In genomic region chr5:141223112-141223783, GRCh38 we compare ENCODE assay signal across 8 cellular contexts. TPM values are rescaled to one million over a fixed set of nuclear protein-coding genes. Genes with fewer than 3 reads are reported as not detected.
A peak's percentile ranks its signal among the peaks of the same experiment; 100 is the strongest.
DNase-seq lines count a peak whose midpoint lies in the region; ATAC-seq, FAIRE-seq and TF ChIP-seq lines count a peak whose summit lies in the region.

Gene PCDHB14, plus strand, starts transcription at chr5:141223343. Its CDS starts 163 bp downstream, at chr5:141223506.

- TSS peak; percentile 72 for BruUV-seq in MCF 10A (replicated peaks; lab: Mats Ljungman, UMichigan)

- POLR2A ChIA-PET in MCF 10A (lab: Yijun Ruan, JAX): interaction anchor here (0.5 to 3.5 kb wide), 19 partner anchors 11 to 558 kb away, joined by 3 to 91 read pairs (median 6); partner anchors contain the start of genes DIAPH1, PCDHB10, PCDHGB5 and TAF7

- H3K4me1 Mint-ChIP-seq in activated T-cell treated with anti-CD3 and anti-CD28 coated beads, Interleukin-2, amount 50 U/mL, for 24 hours (ENCODE audit: low read depth): peaks cover 6% of the 10 kb centered on the region
- H3K4me1 Mint-ChIP-seq in MCF 10A (ENCODE audit: insufficient read depth, unreplicated experiment): no peaks in the 10 kb centered on the region

- H3K36me3 ChIP-seq in mucosa of rectum (ENCODE audit: control insufficient read depth in 2 of 2, insufficient read depth in 2 of 2, low read length in 2 of 2) (no peaks in the 10 kb centered on the region), small intestine (ENCODE audit: control insufficient read depth in 2 of 2, insufficient read depth in 2 of 2, low read length in 2 of 2) (no peaks in the 10 kb centered on the region)

- ATAC-seq in HG03439 (IDR thresholded peaks at IDR 0.05; ENCODE audit: unreplicated experiment) (no peak), HG03095 (IDR thresholded peaks at IDR 0.05; ENCODE audit: unreplicated experiment) (no peak)

- peak within 1 kb of the TSS; percentile 11 for H3K4me3 Mint-ChIP-seq in activated T-cell treated with anti-CD3 and anti-CD28 coated beads, Interleukin-2, amount 50 U/mL, for 24 hours
- H3K4me3 Mint-ChIP-seq in MCF 10A (ENCODE audit: unreplicated experiment): peak within 1 kb of the TSS; percentile 84

- peak within 1 kb of the TSS; percentile 37 to 39 for H3K4me3 ChIP-seq in mucosa of rectum (ENCODE audit: low read length in 2 of 2)
- H3K4me3 ChIP-seq in small intestine (ENCODE audit: low read depth in 1 of 2, low read length in 2 of 2): no peak within 1 kb of the TSS

- TF ChIP-seq CTCF in MCF 10A (IDR thresholded peaks at IDR 0.05; ENCODE audit: unreplicated experiment): peak; percentile 69

- no peak for FAIRE-seq in small intestine (lab: Jason Lieb, UNC)

- peaks cover 11% of the 10 kb centered on the region for H3K36me3 Mint-ChIP-seq in activated T-cell treated with anti-CD3 and anti-CD28 coated beads, Interleukin-2, amount 50 U/mL, for 24 hours (ENCODE audit: low read depth)
- H3K36me3 Mint-ChIP-seq in MCF 10A (ENCODE audit: insufficient read depth, unreplicated experiment): peaks cover 20% of the 10 kb centered on the region

- H3K27ac ChIP-seq in mucosa of rectum (ENCODE audit: low read depth in 2 of 2, low read length in 2 of 2) (no peak within 1 kb of the TSS), small intestine (ENCODE audit: low read depth in 1 of 2, low read length in 1 of 2) (no peak within 1 kb of the TSS)

- H3K4me1 ChIP-seq in mucosa of rectum (ENCODE audit: control insufficient read depth in 2 of 2, insufficient read depth in 2 of 2, low read length in 2 of 2) (no peaks in the 10 kb centered on the region), small intestine (ENCODE audit: control insufficient read depth in 2 of 2, insufficient read depth in 1 of 2, low read depth in 1 of 2, low read length in 1 of 2) (no peaks in the 10 kb centered on the region)

- CTCF ChIA-PET in MCF 10A (lab: Yijun Ruan, JAX): interaction anchor here (0.5 to 4.0 kb wide), 69 partner anchors 9 to 699 kb away, joined by 3 to 118 read pairs (median 5); partner anchors contain the start of genes DIAPH1, PCDHA4, PCDHB10 and PCDHB11

- DNase-seq in activated T-cell treated with anti-CD3 and anti-CD28 coated beads, Interleukin-2, amount 50 U/mL, for 24 hours: no peak
- DNase-seq in activated T-cell treated with anti-CD3 and anti-CD28 coated beads, Interleukin-2, amount 50 U/mL, for 1 hour: no peak
- DNase-seq in NCI-H2029 treated with DMSO at 0.1 percent for 48 hours (lab: John Stamatoyannopoulos, UW) (peak; percentile 19), MCF 10A (ENCODE audit: unreplicated experiment) (peak; percentile 79), small intestine (no peak)

- H3K27me3 Mint-ChIP-seq in activated T-cell treated with anti-CD3 and anti-CD28 coated beads, Interleukin-2, amount 50 U/mL, for 24 hours: peaks cover 72% of the 10 kb centered on the region
- H3K27me3 Mint-ChIP-seq in MCF 10A (ENCODE audit: insufficient read depth, unreplicated experiment): no peaks in the 10 kb centered on the region

- no peaks in the 10 kb centered on the region for H3K27me3 ChIP-seq in mucosa of rectum (ENCODE audit: control insufficient read depth in 2 of 2, insufficient read depth in 2 of 2, low read length in 2 of 2)
- H3K27me3 ChIP-seq in small intestine (ENCODE audit: control insufficient read depth in 2 of 2, insufficient read depth in 2 of 2, low read length in 2 of 2): no peaks in the 10 kb centered on the region

- H3K9me3 Mint-ChIP-seq in activated T-cell treated with anti-CD3 and anti-CD28 coated beads, Interleukin-2, amount 50 U/mL, for 24 hours: peaks cover 21% of the 10 kb centered on the region
- H3K9me3 Mint-ChIP-seq in MCF 10A (ENCODE audit: unreplicated experiment): peaks cover 23% of the 10 kb centered on the region

- H3K9me3 ChIP-seq in mucosa of rectum (ENCODE audit: control insufficient read depth in 2 of 2, low read length in 2 of 2) (peaks cover 13 to 17% of the 10 kb centered on the region in 2 donors), small intestine (ENCODE audit: control insufficient read depth, low read depth) (no peaks in the 10 kb centered on the region)

- intact Hi-C loops in MCF 10A (cut with micrococcal nuclease): loop anchor here (1.0 to 10.0 kb wide), 5 partner anchors 139 to 338 kb away; partner anchors contain the start of genes PCDHGA10, PCDHGB7 and PCDHGC3

- WGBS in small intestine, 3 donors: 25 to 34% (median 28%) methylated on average over 15 of the region's 15 CpGs

- H3K27ac Mint-ChIP-seq in activated T-cell treated with anti-CD3 and anti-CD28 coated beads, Interleukin-2, amount 50 U/mL, for 24 hours: no peak within 1 kb of the TSS
- H3K27ac Mint-ChIP-seq in MCF 10A (ENCODE audit: low read depth, unreplicated experiment): peak within 1 kb of the TSS; percentile 60

- H3K9ac ChIP-seq in mucosa of rectum (ENCODE audit: low read depth in 1 of 2, low read length in 2 of 2): no peak within 1 kb of the TSS

RNA-seq across cellular contexts. Expression of gene PCDHB14, which starts in this region (rescaled TPM):
- 4.7 and 6.2 TPM in 2 replicates for total RNA-seq in MCF 10A (2022)
- under 1 TPM in 1 of 3 donors, not detected in 2; 0.81 TPM for polyA plus RNA-seq in small intestine

Comparison
In these comparisons a context has a peak if more than half of its experiments do, and no peak if none do; other contexts are left out.
1. DNase-seq: peak in NCI-H2029 treated with DMSO at 0.1 percent for 48 hours (single experiment) and MCF 10A (single experiment); none in activated T-cell treated with anti-CD3 and anti-CD28 coated beads, Interleukin-2, amount 50 U/mL, for 24 hours (single experiment), activated T-cell treated with anti-CD3 and anti-CD28 coated beads, Interleukin-2, amount 50 U/mL, for 1 hour (single experiment) and small intestine (single experiment).
2. H3K4me3 ChIP-seq: peak in mucosa of rectum (2 of 2); none in small intestine (0 of 2).